24 cellular contexts compared by ENCODE assay signal in the genomic region with DNA sequence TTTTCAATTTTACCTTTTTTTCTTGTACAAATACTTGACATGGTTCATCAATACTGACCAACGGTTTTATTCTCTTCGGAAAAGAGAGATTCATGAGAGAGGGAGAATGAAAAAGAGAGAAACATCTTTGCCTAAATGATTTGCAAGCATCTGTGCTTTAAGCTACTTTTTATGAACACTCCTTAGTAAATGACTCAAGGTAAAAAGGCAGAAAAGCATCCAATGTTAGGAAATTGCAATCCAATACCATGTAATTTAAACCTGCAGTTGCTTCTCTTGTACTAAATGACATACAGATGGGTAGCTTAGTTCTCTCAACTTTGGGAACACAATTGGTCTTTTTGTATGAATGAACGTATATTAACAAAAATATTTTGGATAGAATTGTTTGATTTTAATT. TPM values are rescaled to one million over a fixed set of nuclear protein-coding genes. Genes with fewer than 3 reads are reported as not detected.
DNase-seq lines count a peak whose midpoint lies in the region; ATAC-seq and TF ChIP-seq lines count a peak whose summit lies in the region.
"Had no signal": no experiment of that assay in that cellular context is flagged by ENCODE, and none has a peak within 500 bp of the region (broad histone marks: within the 10 kb centered on the region; RNA-seq: fewer than 3 reads in every experiment).

No MANE protein-coding gene starts in this region.

- H3K4me1 Mint-ChIP-seq in nephron progenitor cell = peaks cover 52% of the 10 kb centered on the region
- H3K4me1 Mint-ChIP-seq in activated T-cell treated with anti-CD3 and anti-CD28 coated beads, Interleukin-2, amount 50 U/mL, for 72 hours (ENCODE audit: low read depth) = no peaks in the 10 kb centered on the region
- H3K4me1 Mint-ChIP-seq: B cell, IgD-negative memory B cell had no signal

- no peaks in the 10 kb centered on the region for H3K36me3 Mint-ChIP-seq in nephron progenitor cell (ENCODE audit: low read depth)
- no peaks in the 10 kb centered on the region for H3K36me3 Mint-ChIP-seq in activated T-cell treated with anti-CD3 and anti-CD28 coated beads, Interleukin-2, amount 50 U/mL, for 72 hours (ENCODE audit: insufficient read depth in 2 of 2)
- H3K36me3 Mint-ChIP-seq: CD8-positive, alpha-beta T cell had no signal

- peak; percentile 28 for DNase-seq in AG10803 (ENCODE audit: low read depth)
- DNase-seq in fibroblast of gingiva (ENCODE audit: low read depth) = peak; percentile 62
- no peak for DNase-seq in nephron progenitor cell
- no peak for DNase-seq in NCI-H2107 (lab: John Stamatoyannopoulos, UW)
- DNase-seq in activated T-cell treated with anti-CD3 and anti-CD28 coated beads, Interleukin-2, amount 50 U/mL, for 72 hours = no peak
- DNase-seq in SW480 (ENCODE audit: low spot score) = no peak
- DNase-seq: CD8-positive, alpha-beta T cell; DMS 273 treated with DMSO at 0.1 percent for 48 hours; DMS79; EL; GDM1; GOT3; MM.1S; NCI-H2029 treated with DMSO at 0.1 percent for 48 hours; NCI-H2227 treated with DMSO at 0.1 percent for 48 hours; NCI-H526 treated with DMSO at 0.1 percent for 48 hours; PC-9; Right ventricle myocardium superior had no signal

- no peaks in the 10 kb centered on the region for H3K9me3 Mint-ChIP-seq in nephron progenitor cell
- no peaks in the 10 kb centered on the region for H3K9me3 Mint-ChIP-seq in activated T-cell treated with anti-CD3 and anti-CD28 coated beads, Interleukin-2, amount 50 U/mL, for 72 hours
- H3K9me3 Mint-ChIP-seq: CD8-positive, alpha-beta T cell; IgD-negative memory B cell had no signal

- TF ChIP-seq CTCF in AG10803 (conservative IDR thresholded peaks at IDR 0.05; ENCODE audit: low read length) = no peak
- TF ChIP-seq CTCF in nephron progenitor cell (IDR thresholded peaks at IDR 0.05) = no peak

- ATAC-seq in SK-N-SH treated with all-trans-retinoic acid at 6 μM for 48 hours = peak; percentile 25; the same call in 2 of the 3 replicates
- ATAC-seq in activated T-cell treated with anti-CD3 and anti-CD28 coated beads, Interleukin-2, amount 50 U/mL, for 72 hours (replicated peaks in 1 of 2) = no peak
- ATAC-seq: A549; CD8-positive, alpha-beta T cell; GM12878 had no signal

- H3K27ac Mint-ChIP-seq in nephron progenitor cell = peak overlapping the region; percentile 23
- H3K27ac Mint-ChIP-seq in activated T-cell treated with anti-CD3 and anti-CD28 coated beads, Interleukin-2, amount 50 U/mL, for 72 hours = no peak overlapping the region
- H3K27ac Mint-ChIP-seq: B cell; CD8-positive, alpha-beta T cell; IgD-negative memory B cell had no signal

- H3K4me3 ChIP-seq in AG10803 (ENCODE audit: low read length) = no peak overlapping the region
- H3K4me3 ChIP-seq: A549, GM12878, HAP-1, PC-9 had no signal

- H3K4me3 Mint-ChIP-seq in nephron progenitor cell = no peak overlapping the region
- no peak overlapping the region for H3K4me3 Mint-ChIP-seq in activated T-cell treated with anti-CD3 and anti-CD28 coated beads, Interleukin-2, amount 50 U/mL, for 72 hours
- H3K4me3 Mint-ChIP-seq: B cell; CD8-positive, alpha-beta T cell; IgD-negative memory B cell had no signal

- peaks cover 2% of the 10 kb centered on the region for H3K27me3 Mint-ChIP-seq in nephron progenitor cell (ENCODE audit: low read depth, poor library complexity)
- peaks cover 6% of the 10 kb centered on the region for H3K27me3 Mint-ChIP-seq in activated T-cell treated with anti-CD3 and anti-CD28 coated beads, Interleukin-2, amount 50 U/mL, for 72 hours (ENCODE audit: low read depth)

TF ChIP-seq in SK-N-SH treated with all-trans-retinoic acid at 6 μM for 48 hours, 23 proteins besides CTCF, POLR2A, EP300 and RAD21:
- TF ChIP-seq ZNF8 (CRISPR knock-in tag; IDR thresholded peaks at IDR 0.05) (no peak), TOX (CRISPR knock-in tag; IDR thresholded peaks at IDR 0.05; ENCODE audit: borderline replicate concordance) (no peak), ZFP30 (CRISPR knock-in tag; IDR thresholded peaks at IDR 0.05) (no peak), ESRRG (CRISPR knock-in tag; IDR thresholded peaks at IDR 0.05) (no peak), ZNF565 (CRISPR knock-in tag; conservative IDR thresholded peaks at IDR 0.05; ENCODE audit: low read depth) (no peak), OSR1 (CRISPR knock-in tag; IDR thresholded peaks at IDR 0.05) (no peak), TCF4 (CRISPR knock-in tag; IDR thresholded peaks at IDR 0.05; ENCODE audit: borderline replicate concordance) (no peak)
- TF ChIP-seq, protein P1, sequence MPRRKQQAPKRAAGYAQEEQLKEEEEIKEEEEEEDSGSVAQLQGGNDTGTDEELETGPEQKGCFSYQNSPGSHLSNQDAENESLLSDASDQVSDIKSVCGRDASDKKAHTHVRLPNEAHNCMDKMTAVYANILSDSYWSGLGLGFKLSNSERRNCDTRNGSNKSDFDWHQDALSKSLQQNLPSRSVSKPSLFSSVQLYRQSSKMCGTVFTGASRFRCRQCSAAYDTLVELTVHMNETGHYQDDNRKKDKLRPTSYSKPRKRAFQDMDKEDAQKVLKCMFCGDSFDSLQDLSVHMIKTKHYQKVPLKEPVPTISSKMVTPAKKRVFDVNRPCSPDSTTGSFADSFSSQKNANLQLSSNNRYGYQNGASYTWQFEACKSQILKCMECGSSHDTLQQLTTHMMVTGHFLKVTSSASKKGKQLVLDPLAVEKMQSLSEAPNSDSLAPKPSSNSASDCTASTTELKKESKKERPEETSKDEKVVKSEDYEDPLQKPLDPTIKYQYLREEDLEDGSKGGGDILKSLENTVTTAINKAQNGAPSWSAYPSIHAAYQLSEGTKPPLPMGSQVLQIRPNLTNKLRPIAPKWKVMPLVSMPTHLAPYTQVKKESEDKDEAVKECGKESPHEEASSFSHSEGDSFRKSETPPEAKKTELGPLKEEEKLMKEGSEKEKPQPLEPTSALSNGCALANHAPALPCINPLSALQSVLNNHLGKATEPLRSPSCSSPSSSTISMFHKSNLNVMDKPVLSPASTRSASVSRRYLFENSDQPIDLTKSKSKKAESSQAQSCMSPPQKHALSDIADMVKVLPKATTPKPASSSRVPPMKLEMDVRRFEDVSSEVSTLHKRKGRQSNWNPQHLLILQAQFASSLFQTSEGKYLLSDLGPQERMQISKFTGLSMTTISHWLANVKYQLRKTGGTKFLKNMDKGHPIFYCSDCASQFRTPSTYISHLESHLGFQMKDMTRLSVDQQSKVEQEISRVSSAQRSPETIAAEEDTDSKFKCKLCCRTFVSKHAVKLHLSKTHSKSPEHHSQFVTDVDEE (CRISPR knock-in tag; IDR thresholded peaks at IDR 0.05) = no peak
TF ChIP-seq in SK-N-SH treated with all-trans-retinoic acid at 6 μM for 48 hours: peak in this region for 0.

RNA-seq across cellular contexts. Expression of gene MSRB3, which starts 46.1 kb away (rescaled TPM):
- total RNA-seq in activated T-cell treated with anti-CD3 and anti-CD28 coated beads, Interleukin-2, amount 50 U/mL, for 72 hours = under 1 TPM; 0.16 to 0.24 TPM
- total RNA-seq: B cell; CD8-positive, alpha-beta T cell had no signal

Comparison
In these comparisons a context has a peak if more than half of its experiments do, and no peak if none do; other contexts are left out.
1. DNase-seq: peak in AG10803 (single experiment) and fibroblast of gingiva (single experiment); none in nephron progenitor cell (single experiment), NCI-H2107 (single experiment), activated T-cell treated with anti-CD3 and anti-CD28 coated beads, Interleukin-2, amount 50 U/mL, for 72 hours (0 of 2) and SW480 (single experiment).